Comparison of ENCODE assay signal across 8 cellular contexts in the genomic region with DNA sequence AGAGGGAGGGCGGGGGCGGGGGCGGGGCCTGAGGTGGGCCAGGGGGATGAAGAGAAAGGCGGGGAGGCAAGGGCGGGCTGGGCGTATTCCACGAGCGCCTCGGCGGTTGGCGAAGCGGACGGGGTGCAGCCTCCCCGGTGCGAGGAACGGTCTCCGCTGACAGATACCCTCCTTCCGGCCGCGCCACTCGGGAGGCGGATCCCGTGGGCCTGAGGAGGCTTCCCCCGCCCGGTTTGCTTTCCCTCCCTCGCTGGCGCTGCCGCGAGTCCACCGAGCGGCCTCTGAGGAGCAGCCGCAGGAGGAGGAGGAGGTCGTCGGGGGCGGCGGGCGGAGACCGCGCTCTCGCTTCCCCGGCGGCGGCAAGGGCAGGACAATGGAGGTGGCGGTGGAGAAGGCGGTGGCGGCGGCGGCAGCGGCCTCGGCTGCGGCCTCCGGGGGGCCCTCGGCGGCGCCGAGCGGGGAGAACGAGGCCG. TPM values are rescaled to one million over a fixed set of nuclear protein-coding genes. Genes with fewer than 3 reads are reported as not detected.
DNase-seq lines count a peak whose midpoint lies in the region; ATAC-seq, FAIRE-seq and TF ChIP-seq lines count a peak whose summit lies in the region.

Gene TRIM24, plus strand, starts transcription at position 84 of the 473 bp plus-strand sequence. Its CDS starts 290 bp downstream, at position 374.

- BruUV-seq in A673 (replicated peaks; lab: Mats Ljungman, UMichigan) (no TSS peak), GM12878 (replicated peaks; lab: Mats Ljungman, UMichigan) (no TSS peak)

- DNase-seq in A673 (ENCODE audit: low spot score) (peak; percentile 98), NCI-H748 treated with DMSO at 0.1 percent for 48 hours (lab: John Stamatoyannopoulos, UW) (peak; percentile 98), GM12878 (ENCODE audit: low read depth, low spot score) (no peak), kidney (peak; percentile 99), foreskin keratinocyte (no peak)
- no peak for DNase-seq in stimulated activated naive CD8-positive, alpha-beta T cell treated with anti-CD3 and anti-CD28 coated beads, Interleukin-15, Interleukin-2, amounts not matched to agents 100 U/mL and 50 U/mL, for 24 hours

- in situ Hi-C loops in GM12878 (cut with MboI): no loop called here

- H3K27ac ChIP-seq in A673 (ENCODE audit: low read depth, low read length, poor library complexity, severe bottlenecking): peak within 1 kb of the TSS; percentile 96
- peak within 1 kb of the TSS; percentile 81 for H3K27ac ChIP-seq in GM12878 (ENCODE audit: control insufficient read depth, insufficient read depth)
- H3K27ac ChIP-seq in kidney (ENCODE audit: low read depth in 2 of 2, low read length in 2 of 2): peak within 1 kb of the TSS; percentile 86 to 93
- H3K27ac ChIP-seq in foreskin keratinocyte: no peak within 1 kb of the TSS

- ATAC-seq in GM18520 (IDR thresholded peaks at IDR 0.05; ENCODE audit: unreplicated experiment) (peak; percentile 60), HG02970 (IDR thresholded peaks at IDR 0.05; ENCODE audit: low FRiP score, unreplicated experiment) (peak; percentile 78), GM12878 (peak; percentile 89), foreskin keratinocyte (no peak)
- peak; percentile 88 for ATAC-seq in stimulated activated naive CD8-positive, alpha-beta T cell treated with anti-CD3 and anti-CD28 coated beads, Interleukin-15, Interleukin-2, amounts not matched to agents 100 U/mL and 50 U/mL, for 24 hours

- FAIRE-seq in GM12878 (lab: Jason Lieb, UNC) (peak; percentile 13), kidney (lab: Jason Lieb, UNC) (no peak)

- H3K36me3 ChIP-seq in A673 (ENCODE audit: insufficient read depth, low read length, poor library complexity, severe bottlenecking) (no peaks in the 10 kb centered on the region), GM12878 (ENCODE audit: control insufficient read depth in 2 of 2, insufficient read depth in 2 of 2, low read length in 1 of 2) (no peaks in the 10 kb centered on the region), kidney (ENCODE audit: control insufficient read depth in 1 of 2, insufficient read depth in 2 of 2, low read length in 2 of 2) (no peaks in the 10 kb centered on the region)

- no peak for TF ChIP-seq EP300 in GM12878 (IDR thresholded peaks at IDR 0.05; ENCODE audit: borderline replicate concordance in 1 of 2, control insufficient read depth in 1 of 2, low read depth in 2 of 2, low read length in 2 of 2)

- no peaks in the 10 kb centered on the region for H3K27me3 ChIP-seq in A673 (replicated peaks; ENCODE audit: insufficient read depth, low read depth, low read length, poor library complexity)
- H3K27me3 ChIP-seq in GM12878 (replicated peaks in 1 of 2; ENCODE audit: control insufficient read depth in 2 of 2, insufficient read depth in 2 of 2, low read length in 1 of 2): no peaks in the 10 kb centered on the region
- no peaks in the 10 kb centered on the region for H3K27me3 ChIP-seq in foreskin keratinocyte

- H3K9ac ChIP-seq in GM12878 (ENCODE audit: control insufficient read depth, insufficient read depth, low read length) (peak within 1 kb of the TSS; percentile 79), kidney (ENCODE audit: low read length in 2 of 2) (peak within 1 kb of the TSS; percentile 60 to 86)

- CTCF ChIA-PET in A673 (lab: Charles Lee): interaction anchor here (0.6 kb wide), 1 partner anchor 257 kb away, joined by 3 read pairs; no protein-coding TSS in a partner anchor
- CTCF ChIA-PET in GM12878 (lab: Yijun Ruan, JAX): interaction anchor here (0.6 to 1.4 kb wide), 3 partner anchors 19 to 403 kb away, joined by 3 read pairs; no protein-coding TSS in a partner anchor

- intact Hi-C loops in A673 (cut with micrococcal nuclease; ENCODE audit: unreplicated experiment) (no loop called here), GM12878 (cut with micrococcal nuclease; ENCODE audit: unreplicated experiment) (loop anchor here (5.0 to 10.0 kb wide), 3 partner anchors 82 to 555 kb away; no protein-coding TSS in a partner anchor), kidney (cut with DNase I) (no loop called here)

- TF ChIP-seq CTCF in A673 (conservative IDR thresholded peaks at IDR 0.05; ENCODE audit: low read depth, low read length) (no peak), GM12878 (IDR thresholded peaks at IDR 0.05 in 2 of 3, conservative IDR thresholded peaks at IDR 0.05 in 1 of 3; ENCODE audit: control insufficient read depth in 2 of 3, extremely low read depth in 1 of 3, insufficient read depth in 1 of 3, low read depth in 3 of 3, low read length in 3 of 3) (no peak), kidney (IDR thresholded peaks at IDR 0.05; ENCODE audit: borderline replicate concordance, extremely low read depth, insufficient read depth) (no peak), foreskin keratinocyte (conservative IDR thresholded peaks at IDR 0.05) (no peak)

- H3K4me3 ChIP-seq in A673 (ENCODE audit: low read depth, low read length, poor library complexity, severe bottlenecking) (peak within 1 kb of the TSS; percentile 67), GM12878 (peak within 1 kb of the TSS; percentile 96), kidney (ENCODE audit: low read length in 2 of 2) (peak within 1 kb of the TSS; percentile 83 to 94)

- TF ChIP-seq RAD21 in GM12878 (IDR thresholded peaks at IDR 0.05; ENCODE audit: insufficient read depth, low read depth, low read length): no peak

- H3K9me3 ChIP-seq in A673 (ENCODE audit: low read depth, low read length, poor library complexity, severe bottlenecking) (no peaks in the 10 kb centered on the region), GM12878 (replicated peaks; ENCODE audit: control insufficient read depth, insufficient read depth, low read length) (no peaks in the 10 kb centered on the region; the same call in 1 of the 3 replicates), kidney (ENCODE audit: control insufficient read depth in 1 of 2, low read length in 2 of 2) (no peaks in the 10 kb centered on the region)

- peak within 1 kb of the TSS; percentile 94 for H3K4me2 ChIP-seq in GM12878 (ENCODE audit: control insufficient read depth, insufficient read depth)

- H2AFZ ChIP-seq in GM12878 (ENCODE audit: control insufficient read depth, low read depth, low read length): peak within 1 kb of the TSS; percentile 99

- SMC1A ChIA-PET in GM12878 (lab: Charles Lee; ENCODE audit: uncharacterized antibody, unreplicated experiment): interaction anchor here (0.7 to 2.4 kb wide), 5 partner anchors 9 to 299 kb away, joined by 3 to 13 read pairs (median 3); no protein-coding TSS in a partner anchor

- TF ChIP-seq POLR2A in GM12878 (IDR thresholded peaks at IDR 0.05; ENCODE audit: low read depth, low read length): peak; percentile 93

- no peaks in the 10 kb centered on the region for H3K4me1 ChIP-seq in A673 (ENCODE audit: insufficient read depth, low read length, poor library complexity, severe bottlenecking)
- H3K4me1 ChIP-seq in GM12878 (ENCODE audit: control insufficient read depth, insufficient read depth, low read length): no peaks in the 10 kb centered on the region
- H3K4me1 ChIP-seq in kidney (ENCODE audit: control insufficient read depth in 1 of 2, insufficient read depth in 1 of 2, low read depth in 1 of 2, low read length in 2 of 2): peaks cover 0 to 4% of the 10 kb centered on the region in 2 donors
- no peaks in the 10 kb centered on the region for H3K4me1 ChIP-seq in foreskin keratinocyte

- no peaks in the 10 kb centered on the region for H4K20me1 ChIP-seq in GM12878 (ENCODE audit: control insufficient read depth, insufficient read depth)

- peaks cover 37% of the 10 kb centered on the region for H3K79me2 ChIP-seq in GM12878 (ENCODE audit: control insufficient read depth, insufficient read depth, low read length)

- POLR2A ChIA-PET in A673 (lab: Charles Lee; ENCODE audit: low non-redundant PET): no interaction called here
- POLR2A ChIA-PET in GM12878 (lab: Charles Lee): no interaction called here

- 1% methylated on average over 28 of the region's 59 CpGs for WGBS in GM12878 (ENCODE audit: insufficient coverage, insufficient replicate concordance, low lambda C conversion rate, missing lambda C conversion rate)

- RAD21 ChIA-PET in GM12878 (lab: Charles Lee; ENCODE audit: unreplicated experiment): interaction anchor here (0.6 to 1.2 kb wide), 5 partner anchors 9 to 278 kb away, joined by 3 to 4 read pairs (median 4); no protein-coding TSS in a partner anchor

TF ChIP-seq in GM12878, 131 proteins besides CTCF, POLR2A, EP300 and RAD21 (continues in another document):
- TF ChIP-seq EZH2 (IDR thresholded peaks at IDR 0.05; ENCODE audit: borderline replicate concordance, control insufficient read depth, low read depth, low read length) (no peak), RB1 (IDR thresholded peaks at IDR 0.05; ENCODE audit: borderline replicate concordance) (peak; percentile 63; the same call in 1 of the 2 replicates), TCF3 (IDR thresholded peaks at IDR 0.05; ENCODE audit: borderline replicate concordance, insufficient read depth, low read depth, low read length) (peak; percentile 31; the same call in 1 of the 2 replicates)

RNA-seq across cellular contexts. Expression of gene TRIM24, which starts in this region (rescaled TPM):
- total RNA-seq in A673 (2021) (24.2 and 25.9 TPM in 2 replicates), GM12878 (2014; rRNA removed) (13.6 and 14.3 TPM in 2 replicates), GM12878 (2014; rRNA removed; fragmentation: Illumina TruSeq; extraction: Trizol) (12.0 and 13.6 TPM in 2 replicates), GM12878 (2021) (17.1 and 17.8 TPM in 2 replicates), kidney (16.8 TPM), foreskin keratinocyte (7.8 and 8.9 TPM in 2 replicates)
- 32.0 and 35.8 TPM in 2 replicates for total RNA-seq in GM12878 (2013; cell fraction: nucleolus; rRNA removed)
- 4.5 TPM for polyA plus RNA-seq in GM12878 (2011; ENCODE audit: low read depth)
- polyA plus RNA-seq in GM12878 (2011; rRNA removed) (23.5 and 24.1 TPM in 2 replicates), GM12878 (2014; fragmentation: Illumina TruSeq; extraction: Trizol) (19.7 and 24.5 TPM in 2 replicates), GM12878 (2014; fragmentation: Nextera tagmentation; extraction: Ambion mirVana) (1 to 10 TPM; 4.6 to 5.4 TPM), GM12878 (2014; rRNA removed) (9.7 and 11.3 TPM in 2 replicates), GM12878 (2016; fragmentation: Nextera tagmentation; extraction: Ambion mirVana) (10 to 100 TPM; 11.2 to 15.5 TPM), kidney (ENCODE audit: insufficient read depth, low read depth, low replicate concordance) (7.6 TPM), foreskin keratinocyte (3.1 and 3.6 TPM in 2 replicates)
- 10.5 and 11.1 TPM in 2 replicates for polyA plus RNA-seq in GM12878 (2011; cell fraction: cytosol; rRNA removed)
- polyA plus RNA-seq in GM12878 (2011; cell fraction: nucleus; rRNA removed): 15.9 and 16.1 TPM in 2 replicates
- 6.6 and 8.4 TPM in 2 replicates for polyA plus RNA-seq in GM12878 (2012)
- 23.6 and 43.4 TPM in 2 replicates for polyA minus RNA-seq in GM12878 (2011; rRNA and poly(A)+ RNA removed)
- 9.9 and 14.9 TPM in 2 replicates for polyA minus RNA-seq in GM12878 (2011; cell fraction: cytosol; rRNA and poly(A)+ RNA removed)
- 16.7 and 30.4 TPM in 2 replicates for polyA minus RNA-seq in GM12878 (2011; cell fraction: nucleus; rRNA and poly(A)+ RNA removed)

Comparison
In these comparisons a context has a peak if more than half of its experiments do, and no peak if none do; other contexts are left out.
1. DNase-seq: peak in A673 (single experiment), NCI-H748 treated with DMSO at 0.1 percent for 48 hours (single experiment) and kidney (single experiment); none in GM12878 (single experiment), stimulated activated naive CD8-positive, alpha-beta T cell treated with anti-CD3 and anti-CD28 coated beads, Interleukin-15, Interleukin-2, amounts not matched to agents 100 U/mL and 50 U/mL, for 24 hours (single experiment) and foreskin keratinocyte (0 of 2).
2. Peak in every context shown above with its lines, with median percentiles within 50 percentile points of each other: H3K4me3 ChIP-seq.